16 cellular contexts compared by ENCODE assay signal in the genomic region with DNA sequence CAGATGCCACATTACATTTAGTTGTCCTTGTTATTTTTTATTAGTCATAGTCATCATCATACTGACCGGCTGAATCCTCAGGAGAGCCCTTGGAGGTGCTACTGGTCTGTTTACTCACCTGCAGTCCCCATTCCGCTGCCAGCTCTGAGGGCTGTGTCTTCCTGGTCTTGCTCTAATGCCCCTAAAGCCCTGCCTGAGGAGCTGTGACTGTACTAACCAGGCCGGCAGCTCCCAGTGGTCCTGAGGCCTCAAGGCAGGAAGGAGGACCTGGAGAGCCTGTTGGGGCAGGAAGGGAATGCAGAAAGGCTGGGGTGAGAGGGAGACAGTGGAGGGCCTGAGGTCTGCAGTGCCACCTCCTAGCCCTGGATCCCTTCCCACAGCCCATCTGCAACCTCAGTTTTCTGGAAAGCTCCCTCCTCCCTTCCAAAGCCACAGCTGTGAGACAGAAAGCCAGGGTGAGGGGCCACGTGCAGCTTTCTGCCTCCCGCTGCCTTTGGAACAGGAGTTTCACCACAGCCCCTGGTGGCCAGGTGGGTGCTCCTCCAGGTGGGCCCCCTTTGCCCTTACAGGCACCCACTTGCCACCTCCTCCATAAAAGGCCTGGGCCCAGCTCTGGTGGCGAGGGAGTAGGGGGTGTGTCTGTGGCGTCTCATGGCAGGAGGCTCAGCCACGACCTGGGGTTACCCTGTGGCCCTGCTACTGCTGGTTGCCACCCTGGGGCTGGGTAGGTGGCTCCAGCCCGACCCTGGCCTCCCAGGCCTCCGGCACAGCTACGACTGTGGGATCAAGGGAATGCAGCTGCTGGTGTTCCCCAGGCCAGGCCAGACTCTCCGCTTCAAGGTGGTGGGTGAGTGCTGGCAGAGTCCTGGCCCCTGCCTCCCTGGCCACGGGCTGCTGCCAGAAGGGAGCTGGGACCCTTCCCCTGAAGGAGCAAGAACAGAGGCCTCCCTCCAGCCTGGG. TPM values are rescaled to one million over a fixed set of nuclear protein-coding genes. Genes with fewer than 3 reads are reported as not detected.
DNase-seq lines count a peak whose midpoint lies in the region; ATAC-seq, FAIRE-seq and TF ChIP-seq lines count a peak whose summit lies in the region.
"Had no signal": no experiment of that assay in that cellular context is flagged by ENCODE, and none has a peak within 500 bp of the region (broad histone marks: within the 10 kb centered on the region; RNA-seq: fewer than 3 reads in every experiment).

A gene with protein sequence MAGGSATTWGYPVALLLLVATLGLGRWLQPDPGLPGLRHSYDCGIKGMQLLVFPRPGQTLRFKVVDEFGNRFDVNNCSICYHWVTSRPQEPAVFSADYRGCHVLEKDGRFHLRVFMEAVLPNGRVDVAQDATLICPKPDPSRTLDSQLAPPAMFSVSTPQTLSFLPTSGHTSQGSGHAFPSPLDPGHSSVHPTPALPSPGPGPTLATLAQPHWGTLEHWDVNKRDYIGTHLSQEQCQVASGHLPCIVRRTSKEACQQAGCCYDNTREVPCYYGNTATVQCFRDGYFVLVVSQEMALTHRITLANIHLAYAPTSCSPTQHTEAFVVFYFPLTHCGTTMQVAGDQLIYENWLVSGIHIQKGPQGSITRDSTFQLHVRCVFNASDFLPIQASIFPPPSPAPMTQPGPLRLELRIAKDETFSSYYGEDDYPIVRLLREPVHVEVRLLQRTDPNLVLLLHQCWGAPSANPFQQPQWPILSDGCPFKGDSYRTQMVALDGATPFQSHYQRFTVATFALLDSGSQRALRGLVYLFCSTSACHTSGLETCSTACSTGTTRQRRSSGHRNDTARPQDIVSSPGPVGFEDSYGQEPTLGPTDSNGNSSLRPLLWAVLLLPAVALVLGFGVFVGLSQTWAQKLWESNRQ (plus strand): TSS at position 632 of the 960 bp plus-strand sequence. CDS start 20 bp downstream, at position 652.

- FAIRE-seq in urothelium cell line (lab: Jason Lieb, UNC): no peak
- FAIRE-seq: kidney had no signal

- peaks cover 2% of the 10 kb centered on the region for H3K27me3 Mint-ChIP-seq in activated CD8-positive, alpha-beta T cell treated with anti-CD3 and anti-CD28 coated beads, Interleukin-2, amount 10 ng/mL, durations not matched to agents 7 days and 5 days (ENCODE audit: low read depth)
- H3K27me3 Mint-ChIP-seq in activated CD8-positive, alpha-beta T cell treated with anti-CD3 and anti-CD28 coated beads for 36 hours: no peaks in the 10 kb centered on the region
- H3K27me3 Mint-ChIP-seq in glutamatergic neuron (ENCODE audit: unreplicated experiment): no peaks in the 10 kb centered on the region

- H3K36me3 Mint-ChIP-seq in activated CD8-positive, alpha-beta T cell treated with anti-CD3 and anti-CD28 coated beads, Interleukin-2, amount 10 ng/mL, durations not matched to agents 7 days and 5 days (ENCODE audit: low read depth): peaks cover 4% of the 10 kb centered on the region
- H3K36me3 Mint-ChIP-seq in activated CD8-positive, alpha-beta T cell treated with anti-CD3 and anti-CD28 coated beads for 36 hours (ENCODE audit: low read depth): no peaks in the 10 kb centered on the region
- H3K36me3 Mint-ChIP-seq in glutamatergic neuron (ENCODE audit: unreplicated experiment): peaks cover 6% of the 10 kb centered on the region
- H3K36me3 Mint-ChIP-seq: natural killer cell had no signal

- H3K9me3 Mint-ChIP-seq in activated CD8-positive, alpha-beta T cell treated with anti-CD3 and anti-CD28 coated beads, Interleukin-2, amount 10 ng/mL, durations not matched to agents 7 days and 5 days (ENCODE audit: insufficient read depth): no peaks in the 10 kb centered on the region
- H3K9me3 Mint-ChIP-seq in activated CD8-positive, alpha-beta T cell treated with anti-CD3 and anti-CD28 coated beads for 36 hours: no peaks in the 10 kb centered on the region
- peaks cover 5% of the 10 kb centered on the region for H3K9me3 Mint-ChIP-seq in glutamatergic neuron (ENCODE audit: unreplicated experiment)
- H3K9me3 Mint-ChIP-seq: natural killer cell had no signal

- H3K4me1 Mint-ChIP-seq in activated CD8-positive, alpha-beta T cell treated with anti-CD3 and anti-CD28 coated beads, Interleukin-2, amount 10 ng/mL, durations not matched to agents 7 days and 5 days (ENCODE audit: low read depth): peaks cover 86% of the 10 kb centered on the region
- H3K4me1 Mint-ChIP-seq in activated CD8-positive, alpha-beta T cell treated with anti-CD3 and anti-CD28 coated beads for 36 hours (ENCODE audit: low read depth): peaks cover 22% of the 10 kb centered on the region
- peaks cover 10% of the 10 kb centered on the region for H3K4me1 Mint-ChIP-seq in glutamatergic neuron (ENCODE audit: low read depth, unreplicated experiment)

- H3K27ac Mint-ChIP-seq in activated CD8-positive, alpha-beta T cell treated with anti-CD3 and anti-CD28 coated beads, Interleukin-2, amount 10 ng/mL, durations not matched to agents 7 days and 5 days: peak within 1 kb of the TSS; percentile 87
- H3K27ac Mint-ChIP-seq in activated CD8-positive, alpha-beta T cell treated with anti-CD3 and anti-CD28 coated beads for 36 hours: no peak within 1 kb of the TSS
- H3K27ac Mint-ChIP-seq in glutamatergic neuron (ENCODE audit: unreplicated experiment): no peak within 1 kb of the TSS
- H3K27ac Mint-ChIP-seq: natural killer cell had no signal

- POLR2A ChIA-PET in activated CD8-positive, alpha-beta T cell treated with anti-CD3 and anti-CD28 coated beads, Interleukin-2, amount 10 ng/mL, durations not matched to agents 7 days and 5 days (lab: Charles Lee): interaction anchor here (0.7 to 1.3 kb wide), 3 partner anchors 12 to 30 kb away, joined by 3 to 4 read pairs (median 3); no protein-coding TSS in a partner anchor
- POLR2A ChIA-PET in activated CD8-positive, alpha-beta T cell treated with anti-CD3 and anti-CD28 coated beads for 36 hours (lab: Charles Lee): interaction anchor here (1.1 to 1.9 kb wide), 2 partner anchors 10 to 16 kb away, joined by 3 to 5 read pairs; no protein-coding TSS in a partner anchor

- no peak for ATAC-seq in activated CD8-positive, alpha-beta T cell treated with anti-CD3 and anti-CD28 coated beads, Interleukin-2, amount 10 ng/mL, durations not matched to agents 7 days and 5 days
- no peak for ATAC-seq in activated CD8-positive, alpha-beta T cell treated with anti-CD3 and anti-CD28 coated beads for 36 hours
- ATAC-seq in sciatic nerve (peak; percentile 75), GM19324 (IDR thresholded peaks at IDR 0.05; ENCODE audit: low FRiP score, unreplicated experiment) (no peak)
- ATAC-seq: natural killer cell had no signal

- no peak for TF ChIP-seq CTCF in activated CD8-positive, alpha-beta T cell treated with anti-CD3 and anti-CD28 coated beads for 36 hours (IDR thresholded peaks at IDR 0.05)
- no peak for TF ChIP-seq CTCF in glutamatergic neuron (IDR thresholded peaks at IDR 0.05; ENCODE audit: partially characterized antibody, unreplicated experiment)

- peak within 1 kb of the TSS; percentile 61 for H3K4me3 Mint-ChIP-seq in activated CD8-positive, alpha-beta T cell treated with anti-CD3 and anti-CD28 coated beads, Interleukin-2, amount 10 ng/mL, durations not matched to agents 7 days and 5 days
- no peak within 1 kb of the TSS for H3K4me3 Mint-ChIP-seq in activated CD8-positive, alpha-beta T cell treated with anti-CD3 and anti-CD28 coated beads for 36 hours
- H3K4me3 Mint-ChIP-seq in glutamatergic neuron (ENCODE audit: unreplicated experiment): no peak within 1 kb of the TSS
- H3K4me3 Mint-ChIP-seq: natural killer cell had no signal

- intact Hi-C loops in activated CD8-positive, alpha-beta T cell treated with anti-CD3 and anti-CD28 coated beads for 36 hours (cut with micrococcal nuclease): no loop called here
- intact Hi-C loops in sciatic nerve (cut with DNase I): no loop called here

- no peak for DNase-seq in activated CD8-positive, alpha-beta T cell treated with anti-CD3 and anti-CD28 coated beads, Interleukin-2, amount 10 ng/mL, durations not matched to agents 7 days and 5 days
- no peak for DNase-seq in activated CD8-positive, alpha-beta T cell treated with anti-CD3 and anti-CD28 coated beads for 36 hours
- DNase-seq in NCI-H1930 (lab: John Stamatoyannopoulos, UW) (peak; percentile 8 to 46), sciatic nerve (ENCODE audit: low spot score) (peak; percentile 59), urothelium cell line (ENCODE audit: low spot score) (no peak), glutamatergic neuron (no peak)
- DNase-seq in activated CD8-positive, alpha-beta memory T cell treated with anti-CD3 and anti-CD28 coated beads, Interleukin-2, amount 50 U/mL, for 48 hours: peak; percentile 48
- DNase-seq: anterior cingulate cortex, foreskin fibroblast, kidney, natural killer cell, NCI-H226 had no signal

- CTCF ChIA-PET in activated CD8-positive, alpha-beta T cell treated with anti-CD3 and anti-CD28 coated beads, Interleukin-2, amount 10 ng/mL, durations not matched to agents 7 days and 5 days (lab: Charles Lee): interaction anchor here (1.0 to 12.6 kb wide), 5 partner anchors 11 to 37 kb away, joined by 3 to 122 read pairs (median 12); partner anchors contain the start of gene PTGDR2
- CTCF ChIA-PET in activated CD8-positive, alpha-beta T cell treated with anti-CD3 and anti-CD28 coated beads for 36 hours (lab: Charles Lee): interaction anchor here (0.7 to 7.1 kb wide), 2 partner anchors 36 to 320 kb away, joined by 3 to 37 read pairs; no protein-coding TSS in a partner anchor

RNA-seq across cellular contexts. Expression of the gene that starts here (rescaled TPM):
- total RNA-seq in activated CD8-positive, alpha-beta T cell treated with anti-CD3 and anti-CD28 coated beads, Interleukin-2, amount 10 ng/mL, durations not matched to agents 7 days and 5 days: under 1 TPM in 1 of 2 experiments, not detected in 1; 0.34 TPM
- total RNA-seq in activated CD8-positive, alpha-beta T cell treated with anti-CD3 and anti-CD28 coated beads for 36 hours: not detected
- total RNA-seq in sciatic nerve: 0.85 TPM
- total RNA-seq in glutamatergic neuron (ENCODE audit: unreplicated experiment): not detected
- total RNA-seq: Daoy, dermis microvascular lymphatic vessel endothelial cell, kidney, urinary bladder had no signal

Comparison
In these comparisons a context has a peak if more than half of its experiments do, and no peak if none do; other contexts are left out.
1. Peak in DNase-seq and ATAC-seq in sciatic nerve; RNA of the gene not detected or under 1 TPM.
2. DNase-seq: peak in NCI-H1930 (2 of 2) and activated CD8-positive, alpha-beta memory T cell treated with anti-CD3 and anti-CD28 coated beads, Interleukin-2, amount 50 U/mL, for 48 hours (single experiment); none in activated CD8-positive, alpha-beta T cell treated with anti-CD3 and anti-CD28 coated beads, Interleukin-2, amount 10 ng/mL, durations not matched to agents 7 days and 5 days (single experiment), activated CD8-positive, alpha-beta T cell treated with anti-CD3 and anti-CD28 coated beads for 36 hours (single experiment), urothelium cell line (single experiment) and glutamatergic neuron (single experiment).